32 cellular contexts compared by ENCODE assay signal in genomic region chr1:169381162-169381561, GRCh38. TPM values are rescaled to one million over a fixed set of nuclear protein-coding genes. Genes with fewer than 3 reads are reported as not detected.
"Had no signal": no experiment of that assay in that cellular context is flagged by ENCODE, and none has a peak within 500 bp of the region (broad histone marks: within the 10 kb centered on the region; RNA-seq: fewer than 3 reads in every experiment).

No MANE protein-coding gene starts in this region.

- H3K4me1 ChIP-seq: body of pancreas, breast epithelium had no signal

- FAIRE-seq: astrocyte had no signal

- H3K36me3 ChIP-seq: WERI-Rb-1 had no signal

- H3K4me3 ChIP-seq: body of pancreas, breast epithelium had no signal

- H3K27ac ChIP-seq: body of pancreas, brain microvascular endothelial cell, breast epithelium, WERI-Rb-1 had no signal

- H3K9me3 ChIP-seq: body of pancreas, breast epithelium had no signal

- ATAC-seq: activated CD4-positive, alpha-beta T cell treated with anti-CD3 and anti-CD28 coated beads for 36 hours; activated CD4-positive, CD25-positive, alpha-beta regulatory T cell treated with anti-CD3 and anti-CD28 coated beads, Interleukin-2, amount 50 U/mL, for 24 hours; activated CD8-positive, alpha-beta memory T cell treated with anti-CD3 and anti-CD28 coated beads, Interleukin-2, amount 10 ng/mL, durations not matched to agents 7 days and 5 days; activated CD8-positive, alpha-beta T cell treated with anti-CD3 and anti-CD28 coated beads, Interleukin-2, amount 10 ng/mL, durations not matched to agents 7 days and 5 days; activated naive CD8-positive, alpha-beta T cell treated with anti-CD3 and anti-CD28 coated beads, Interleukin-2, amount 50 U/mL, for 24 hours; body of pancreas; WTC11 had no signal

- H3K27me3 ChIP-seq: body of pancreas, brain microvascular endothelial cell, breast epithelium had no signal

- DNase-seq: activated CD4-positive, alpha-beta memory T cell treated with anti-CD3 and anti-CD28 coated beads, Interleukin-2, amount 10 ng/mL, durations not matched to agents 7 days and 5 days; activated CD4-positive, alpha-beta T cell treated with anti-CD3 and anti-CD28 coated beads for 1 hour; activated CD4-positive, alpha-beta T cell treated with anti-CD3 and anti-CD28 coated beads for 36 hours; activated CD4-positive, alpha-beta T cell treated with anti-CD3 and anti-CD28 coated beads for 48 hours; activated CD4-positive, alpha-beta T cell treated with anti-CD3 and anti-CD28 coated beads, Interleukin-2, amount 10 ng/mL, durations not matched to agents 7 days and 5 days; activated CD4-positive, alpha-beta T cell treated with anti-CD3 and anti-CD28 coated beads, Interleukin-2, amount 50 U/mL, for 48 hours; activated CD4-positive, CD25-positive, alpha-beta regulatory T cell; activated CD8-positive, alpha-beta memory T cell treated with anti-CD3 and anti-CD28 coated beads for 24 hours; activated CD8-positive, alpha-beta memory T cell treated with anti-CD3 and anti-CD28 coated beads, Interleukin-2, amount 10 ng/mL, durations not matched to agents 7 days and 5 days; activated CD8-positive, alpha-beta memory T cell treated with anti-CD3 and anti-CD28 coated beads, Interleukin-2, amount 50 U/mL, for 48 hours; activated CD8-positive, alpha-beta T cell treated with anti-CD3 and anti-CD28 coated beads, Interleukin-2, amount 10 ng/mL, durations not matched to agents 7 days and 5 days; activated effector memory CD4-positive, alpha-beta T cell treated with Interleukin-2 at 50 U/mL for 16 hours; activated gamma-delta T cell; activated naive CD4-positive, alpha-beta T cell treated with anti-CD3 and anti-CD28 coated beads, Interleukin-2, amount 10 ng/mL, durations not matched to agents 7 days and 5 days; activated naive CD4-positive, alpha-beta T cell treated with Interleukin-2 at 50 U/mL for 16 hours; activated naive CD8-positive, alpha-beta T cell treated with anti-CD3 and anti-CD28 coated beads, Interleukin-2, amount 10 ng/mL, durations not matched to agents 7 days and 5 days; activated naive CD8-positive, alpha-beta T cell treated with anti-CD3 and anti-CD28 coated beads, Interleukin-2, amount 50 U/mL, for 24 hours; activated T-cell treated with anti-CD3 and anti-CD28 coated beads, Interleukin-2, amount 50 U/mL, for 24 hours; activated T-cell treated with anti-CD3 and anti-CD28 coated beads, Interleukin-2, amount 50 U/mL, for 48 hours; amniotic stem cell; aorta; body of pancreas; brain microvascular endothelial cell; central memory CD4-positive, alpha-beta T cell; T-helper 1 cell; T-helper 2 cell; T-helper 9 cell; WERI-Rb-1 had no signal

RNA-seq across cellular contexts. Expression of gene CCDC181, which starts 46.1 kb away (rescaled TPM):
- total RNA-seq: activated CD4-positive, alpha-beta memory T cell treated with anti-CD3 and anti-CD28 coated beads, Interleukin-2, amount 10 ng/mL, durations not matched to agents 7 days and 5 days; activated CD4-positive, alpha-beta T cell treated with anti-CD3 and anti-CD28 coated beads, Interleukin-2, amount 10 ng/mL, durations not matched to agents 7 days and 5 days; activated CD8-positive, alpha-beta T cell treated with anti-CD3 and anti-CD28 coated beads, Interleukin-2, amount 10 ng/mL, durations not matched to agents 7 days and 5 days; activated naive CD8-positive, alpha-beta T cell treated with anti-CD3 and anti-CD28 coated beads, Interleukin-2, amount 10 ng/mL, durations not matched to agents 7 days and 5 days had no signal
